Comparison of ENCODE assay signal across 8 cellular contexts in genomic region chr14:72518809-72519377, GRCh38.
A peak's percentile ranks its signal among the peaks of the same experiment; 100 is the strongest.
DNase-seq lines count a peak whose midpoint lies in the region; ATAC-seq and TF ChIP-seq lines count a peak whose summit lies in the region.

No MANE protein-coding gene starts in this region.

- H3K4me1 ChIP-seq in GM23248 (ENCODE audit: insufficient read depth) = peaks cover 30% of the 10 kb centered on the region

- no peak overlapping the region for H3K4me3 ChIP-seq in GM23248
- no peak overlapping the region for H3K4me3 ChIP-seq in NB4 (ENCODE audit: low read depth, low read length)

- POLR2A ChIA-PET in activated naive CD8-positive, alpha-beta T cell treated with anti-CD3 and anti-CD28 coated beads, Interleukin-2, amount 10 ng/mL, durations not matched to agents 7 days and 5 days (lab: Charles Lee) = interaction anchor here (0.8 to 2.9 kb wide), 12 partner anchors 14 to 617 kb away, joined by 3 to 19 read pairs (median 4); partner anchors contain the start of genes DPF3 and PSEN1

- H3K9ac ChIP-seq in GM23248 = no peak overlapping the region

- peaks cover 27% of the 10 kb centered on the region for H3F3A ChIP-seq in GM23248 (ENCODE audit: insufficient read depth)

- H3K27ac ChIP-seq in GM23248 = no peak overlapping the region

- no peak for TF ChIP-seq POLR2A in NB4 (IDR thresholded peaks at IDR 0.05; ENCODE audit: extremely low read depth, insufficient read length)

- ATAC-seq in activated naive CD8-positive, alpha-beta T cell treated with anti-CD3 and anti-CD28 coated beads, Interleukin-2, amount 10 ng/mL, durations not matched to agents 7 days and 5 days (ENCODE audit: low read depth) = peak; percentile 83
- ATAC-seq in sciatic nerve = no peak

- intact Hi-C loops in sciatic nerve (cut with DNase I) = loop anchor here (5.0 kb wide), 1 partner anchor 388 kb away; no protein-coding TSS in a partner anchor

- peak; percentile 51 for DNase-seq in GM13976 (ENCODE audit: low spot score)
- no peak for DNase-seq in GM23248
- DNase-seq in NB4 (ENCODE audit: low read depth) = peak; percentile 53
- DNase-seq in activated naive CD8-positive, alpha-beta T cell treated with anti-CD3 and anti-CD28 coated beads, Interleukin-2, amount 10 ng/mL, durations not matched to agents 7 days and 5 days = peak; percentile 55
- DNase-seq in NCI-H2171 treated with DMSO at 0.1 percent for 48 hours (lab: John Stamatoyannopoulos, UW) = no peak
- DNase-seq in NCI-H1694 treated with DMSO at 0.1 percent for 48 hours (lab: John Stamatoyannopoulos, UW) = no peak
- no peak for DNase-seq in sciatic nerve (ENCODE audit: low spot score)
- DNase-seq in NCI-H526 treated with DMSO at 0.1 percent for 48 hours (lab: John Stamatoyannopoulos, UW) = no peak

- TF ChIP-seq CTCF in GM13976 (IDR thresholded peaks at IDR 0.05; ENCODE audit: borderline replicate concordance, control extremely low read depth, extremely low read depth, insufficient read depth, missing control alignments) (no peak), NB4 (IDR thresholded peaks at IDR 0.05; ENCODE audit: low read depth, low read length) (no peak)

- peak overlapping the region; percentile 25; the same call in 1 of the 2 replicates for H2AFZ ChIP-seq in GM23248

- no peaks in the 10 kb centered on the region for H3K9me2 ChIP-seq in GM23248 (ENCODE audit: insufficient read depth)

- H3K36me3 Mint-ChIP-seq in activated naive CD8-positive, alpha-beta T cell treated with anti-CD3 and anti-CD28 coated beads, Interleukin-2, amount 10 ng/mL, durations not matched to agents 7 days and 5 days = peaks cover 22% of the 10 kb centered on the region

- H3K4me3 Mint-ChIP-seq in activated naive CD8-positive, alpha-beta T cell treated with anti-CD3 and anti-CD28 coated beads, Interleukin-2, amount 10 ng/mL, durations not matched to agents 7 days and 5 days = peak overlapping the region; percentile 72

- no peaks in the 10 kb centered on the region for H4K20me1 ChIP-seq in GM23248 (ENCODE audit: insufficient read depth)

- peaks cover 53% of the 10 kb centered on the region for H3K4me1 Mint-ChIP-seq in activated naive CD8-positive, alpha-beta T cell treated with anti-CD3 and anti-CD28 coated beads, Interleukin-2, amount 10 ng/mL, durations not matched to agents 7 days and 5 days

- H3K9me3 ChIP-seq in GM23248 (ENCODE audit: low read depth) = no peaks in the 10 kb centered on the region

- H3K27ac Mint-ChIP-seq in activated naive CD8-positive, alpha-beta T cell treated with anti-CD3 and anti-CD28 coated beads, Interleukin-2, amount 10 ng/mL, durations not matched to agents 7 days and 5 days = peak overlapping the region; percentile 92

- H3K9me3 Mint-ChIP-seq in activated naive CD8-positive, alpha-beta T cell treated with anti-CD3 and anti-CD28 coated beads, Interleukin-2, amount 10 ng/mL, durations not matched to agents 7 days and 5 days = peaks cover 11% of the 10 kb centered on the region

- no peaks in the 10 kb centered on the region for H3K27me3 ChIP-seq in GM23248 (replicated peaks; ENCODE audit: insufficient read depth)

- no peaks in the 10 kb centered on the region for H3K79me2 ChIP-seq in GM23248 (ENCODE audit: insufficient read depth)

- in situ Hi-C loops in GM13976 (cut with MboI; ENCODE audit: low sequenced_read_pairs, unreplicated experiment) = loop anchor here (5.0 to 25.0 kb wide), 2 partner anchors 378 to 943 kb away; partner anchors contain the start of gene NUMB
- in situ Hi-C loops in GM23248 (cut with MboI) = loop anchor here (10.0 kb wide), 1 partner anchor 426 kb away; no protein-coding TSS in a partner anchor

- no peaks in the 10 kb centered on the region for H3K27me3 Mint-ChIP-seq in activated naive CD8-positive, alpha-beta T cell treated with anti-CD3 and anti-CD28 coated beads, Interleukin-2, amount 10 ng/mL, durations not matched to agents 7 days and 5 days

- H3K36me3 ChIP-seq in GM23248 (ENCODE audit: low read depth) = no peaks in the 10 kb centered on the region

- WGBS in GM23248 (ENCODE audit: low coverage in 1 of 2, low lambda C conversion rate in 2 of 2, missing lambda C conversion rate in 2 of 2), 2 experiments = 73 to 76% methylated on average over 4 of the region's 4 CpGs

- H3K4me2 ChIP-seq in GM23248 (ENCODE audit: unreplicated experiment) = no peak overlapping the region

Comparison
In these comparisons a context has a peak if more than half of its experiments do, and no peak if none do; other contexts are left out.
1. DNase-seq: peak in GM13976 (single experiment), NB4 (single experiment) and activated naive CD8-positive, alpha-beta T cell treated with anti-CD3 and anti-CD28 coated beads, Interleukin-2, amount 10 ng/mL, durations not matched to agents 7 days and 5 days (single experiment); none in GM23248 (single experiment), NCI-H2171 treated with DMSO at 0.1 percent for 48 hours (single experiment), NCI-H1694 treated with DMSO at 0.1 percent for 48 hours (single experiment), sciatic nerve (single experiment) and NCI-H526 treated with DMSO at 0.1 percent for 48 hours (single experiment).